In the genomic region with DNA sequence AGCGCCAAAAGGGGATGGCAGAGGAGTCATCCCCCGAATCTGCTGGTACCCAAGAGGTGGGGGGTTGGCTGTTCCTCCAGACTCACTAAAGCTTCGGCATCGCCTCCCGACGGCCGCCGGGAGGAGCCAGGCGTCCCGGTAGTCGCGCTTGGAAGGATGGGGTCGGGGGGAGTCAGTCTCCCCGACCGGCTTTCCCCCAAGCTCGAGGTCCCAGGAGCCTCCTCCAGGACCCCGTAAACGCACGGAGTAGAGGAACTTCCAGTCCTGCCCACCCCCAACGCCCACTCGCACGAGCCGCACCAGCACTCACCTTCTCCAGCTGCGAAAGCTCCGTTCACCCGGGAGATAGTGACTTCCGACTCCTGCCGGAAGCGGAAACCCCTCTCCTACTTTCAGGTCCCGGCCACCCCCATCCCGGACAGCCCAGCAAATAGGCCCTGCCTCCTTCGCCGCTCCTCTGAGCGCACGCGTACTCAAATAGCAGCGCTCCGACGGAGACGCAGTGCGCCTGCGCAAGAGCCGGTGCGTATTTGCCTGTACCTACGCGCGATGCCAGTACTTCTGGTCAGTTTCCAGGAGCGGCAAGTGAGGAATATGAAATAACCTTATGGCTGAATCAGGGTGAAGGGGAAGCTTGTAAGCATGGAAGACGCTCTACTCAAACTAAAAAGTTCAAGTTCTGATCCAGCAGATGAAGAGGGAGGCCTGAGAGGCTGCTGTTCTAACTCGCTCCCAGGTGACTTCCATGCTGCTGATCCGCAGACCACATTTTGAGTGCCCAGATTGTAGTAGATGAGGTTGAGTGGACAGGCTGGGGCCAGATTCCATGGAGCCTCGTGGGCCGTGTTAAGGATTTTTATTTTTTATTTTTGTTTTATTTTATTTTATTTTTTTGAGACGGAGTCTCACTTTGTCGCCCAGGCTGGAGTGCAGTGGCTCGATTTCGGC, we compare ENCODE assay signal across 1 cellular context.
A peak's percentile ranks its signal among the peaks of the same experiment; 100 is the strongest.
TF ChIP-seq lines count a peak whose summit lies in the region.

A gene (minus strand): TSS at position 350 of the 948 bp plus-strand sequence. CDS start 4,883 bp downstream, outside the sequence.

TF ChIP-seq in K562, 482 proteins besides CTCF, POLR2A, EP300 and RAD21 (continued from another document and continues in another):
- TF ChIP-seq, protein P1, sequence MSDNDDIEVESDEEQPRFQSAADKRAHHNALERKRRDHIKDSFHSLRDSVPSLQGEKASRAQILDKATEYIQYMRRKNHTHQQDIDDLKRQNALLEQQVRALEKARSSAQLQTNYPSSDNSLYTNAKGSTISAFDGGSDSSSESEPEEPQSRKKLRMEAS (CRISPR knock-in tag; IDR thresholded peaks at IDR 0.05) = peak; percentile 61; the same call in 1 of the 2 replicates
- TF ChIP-seq, protein P2, sequence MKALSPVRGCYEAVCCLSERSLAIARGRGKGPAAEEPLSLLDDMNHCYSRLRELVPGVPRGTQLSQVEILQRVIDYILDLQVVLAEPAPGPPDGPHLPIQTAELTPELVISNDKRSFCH (CRISPR knock-in tag; IDR thresholded peaks at IDR 0.05) = no peak
- TF ChIP-seq, protein P2 (tag; IDR thresholded peaks at IDR 0.05) = 0 out of 2 replicates have a peak, but pooled peaks have one; percentile 33
- TF ChIP-seq GATAD2A (IDR thresholded peaks at IDR 0.05) (no peak), KDM1A (IDR thresholded peaks at IDR 0.05) (0 out of 4 replicates have a peak, but pooled peaks of 1 of the 2 experiments have one; percentile 7), MTA3 (IDR thresholded peaks at IDR 0.05; ENCODE audit: borderline replicate concordance) (no peak), ZBED1 (IDR thresholded peaks at IDR 0.05) (no peak), DACH1 (IDR thresholded peaks at IDR 0.05; ENCODE audit: partially characterized antibody) (peak; percentile 45), NFIC (IDR thresholded peaks at IDR 0.05) (peak; percentile 62; the same call in 1 of the 2 replicates), ZKSCAN8 (CRISPR knock-in tag; IDR thresholded peaks at IDR 0.05) (no peak), RFX1 (IDR thresholded peaks at IDR 0.05) (peak; percentile 66; the same call in 1 of the 2 replicates), PHF20 (IDR thresholded peaks at IDR 0.05; ENCODE audit: partially characterized antibody) (peak; percentile 65), PRMT5 (CRISPR knock-in tag; IDR thresholded peaks at IDR 0.05) (no peak), SMAD1 (IDR thresholded peaks at IDR 0.05; ENCODE audit: low read depth, low read length, partially characterized antibody) (no peak), POLR2B (IDR thresholded peaks at IDR 0.05; ENCODE audit: low read depth, partially characterized antibody) (peak; percentile 97), ZNF311 (CRISPR knock-in tag; IDR thresholded peaks at IDR 0.05) (no peak), IRF2 (CRISPR knock-in tag; IDR thresholded peaks at IDR 0.05) (no peak), TAF7 (tag; IDR thresholded peaks at IDR 0.05) (peak; percentile 41), RBM17 (IDR thresholded peaks at IDR 0.05; ENCODE audit: borderline replicate concordance, low read depth, low read length) (no peak), MAZ (CRISPR knock-in tag; conservative IDR thresholded peaks at IDR 0.05 in 1 of 2, IDR thresholded peaks at IDR 0.05 in 1 of 2) (peak; percentile 97)
- TF ChIP-seq, protein P3, sequence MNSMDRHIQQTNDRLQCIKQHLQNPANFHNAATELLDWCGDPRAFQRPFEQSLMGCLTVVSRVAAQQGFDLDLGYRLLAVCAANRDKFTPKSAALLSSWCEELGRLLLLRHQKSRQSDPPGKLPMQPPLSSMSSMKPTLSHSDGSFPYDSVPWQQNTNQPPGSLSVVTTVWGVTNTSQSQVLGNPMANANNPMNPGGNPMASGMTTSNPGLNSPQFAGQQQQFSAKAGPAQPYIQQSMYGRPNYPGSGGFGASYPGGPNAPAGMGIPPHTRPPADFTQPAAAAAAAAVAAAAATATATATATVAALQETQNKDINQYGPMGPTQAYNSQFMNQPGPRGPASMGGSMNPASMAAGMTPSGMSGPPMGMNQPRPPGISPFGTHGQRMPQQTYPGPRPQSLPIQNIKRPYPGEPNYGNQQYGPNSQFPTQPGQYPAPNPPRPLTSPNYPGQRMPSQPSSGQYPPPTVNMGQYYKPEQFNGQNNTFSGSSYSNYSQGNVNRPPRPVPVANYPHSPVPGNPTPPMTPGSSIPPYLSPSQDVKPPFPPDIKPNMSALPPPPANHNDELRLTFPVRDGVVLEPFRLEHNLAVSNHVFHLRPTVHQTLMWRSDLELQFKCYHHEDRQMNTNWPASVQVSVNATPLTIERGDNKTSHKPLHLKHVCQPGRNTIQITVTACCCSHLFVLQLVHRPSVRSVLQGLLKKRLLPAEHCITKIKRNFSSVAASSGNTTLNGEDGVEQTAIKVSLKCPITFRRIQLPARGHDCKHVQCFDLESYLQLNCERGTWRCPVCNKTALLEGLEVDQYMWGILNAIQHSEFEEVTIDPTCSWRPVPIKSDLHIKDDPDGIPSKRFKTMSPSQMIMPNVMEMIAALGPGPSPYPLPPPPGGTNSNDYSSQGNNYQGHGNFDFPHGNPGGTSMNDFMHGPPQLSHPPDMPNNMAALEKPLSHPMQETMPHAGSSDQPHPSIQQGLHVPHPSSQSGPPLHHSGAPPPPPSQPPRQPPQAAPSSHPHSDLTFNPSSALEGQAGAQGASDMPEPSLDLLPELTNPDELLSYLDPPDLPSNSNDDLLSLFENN (IDR thresholded peaks at IDR 0.05; ENCODE audit: low read depth in 2 of 2, low read length in 2 of 2) = no peak
- TF ChIP-seq, protein P4, sequence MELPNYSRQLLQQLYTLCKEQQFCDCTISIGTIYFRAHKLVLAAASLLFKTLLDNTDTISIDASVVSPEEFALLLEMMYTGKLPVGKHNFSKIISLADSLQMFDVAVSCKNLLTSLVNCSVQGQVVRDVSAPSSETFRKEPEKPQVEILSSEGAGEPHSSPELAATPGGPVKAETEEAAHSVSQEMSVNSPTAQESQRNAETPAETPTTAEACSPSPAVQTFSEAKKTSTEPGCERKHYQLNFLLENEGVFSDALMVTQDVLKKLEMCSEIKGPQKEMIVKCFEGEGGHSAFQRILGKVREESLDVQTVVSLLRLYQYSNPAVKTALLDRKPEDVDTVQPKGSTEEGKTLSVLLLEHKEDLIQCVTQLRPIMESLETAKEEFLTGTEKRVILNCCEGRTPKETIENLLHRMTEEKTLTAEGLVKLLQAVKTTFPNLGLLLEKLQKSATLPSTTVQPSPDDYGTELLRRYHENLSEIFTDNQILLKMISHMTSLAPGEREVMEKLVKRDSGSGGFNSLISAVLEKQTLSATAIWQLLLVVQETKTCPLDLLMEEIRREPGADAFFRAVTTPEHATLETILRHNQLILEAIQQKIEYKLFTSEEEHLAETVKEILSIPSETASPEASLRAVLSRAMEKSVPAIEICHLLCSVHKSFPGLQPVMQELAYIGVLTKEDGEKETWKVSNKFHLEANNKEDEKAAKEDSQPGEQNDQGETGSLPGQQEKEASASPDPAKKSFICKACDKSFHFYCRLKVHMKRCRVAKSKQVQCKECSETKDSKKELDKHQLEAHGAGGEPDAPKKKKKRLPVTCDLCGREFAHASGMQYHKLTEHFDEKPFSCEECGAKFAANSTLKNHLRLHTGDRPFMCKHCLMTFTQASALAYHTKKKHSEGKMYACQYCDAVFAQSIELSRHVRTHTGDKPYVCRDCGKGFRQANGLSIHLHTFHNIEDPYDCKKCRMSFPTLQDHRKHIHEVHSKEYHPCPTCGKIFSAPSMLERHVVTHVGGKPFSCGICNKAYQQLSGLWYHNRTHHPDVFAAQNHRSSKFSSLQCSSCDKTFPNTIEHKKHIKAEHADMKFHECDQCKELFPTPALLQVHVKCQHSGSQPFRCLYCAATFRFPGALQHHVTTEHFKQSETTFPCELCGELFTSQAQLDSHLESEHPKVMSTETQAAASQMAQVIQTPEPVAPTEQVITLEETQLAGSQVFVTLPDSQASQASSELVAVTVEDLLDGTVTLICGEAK (IDR thresholded peaks at IDR 0.05) = peak; percentile 96
- TF ChIP-seq, protein P4 (CRISPR knock-in tag; IDR thresholded peaks at IDR 0.05) = no peak
- TF ChIP-seq, protein P5, sequence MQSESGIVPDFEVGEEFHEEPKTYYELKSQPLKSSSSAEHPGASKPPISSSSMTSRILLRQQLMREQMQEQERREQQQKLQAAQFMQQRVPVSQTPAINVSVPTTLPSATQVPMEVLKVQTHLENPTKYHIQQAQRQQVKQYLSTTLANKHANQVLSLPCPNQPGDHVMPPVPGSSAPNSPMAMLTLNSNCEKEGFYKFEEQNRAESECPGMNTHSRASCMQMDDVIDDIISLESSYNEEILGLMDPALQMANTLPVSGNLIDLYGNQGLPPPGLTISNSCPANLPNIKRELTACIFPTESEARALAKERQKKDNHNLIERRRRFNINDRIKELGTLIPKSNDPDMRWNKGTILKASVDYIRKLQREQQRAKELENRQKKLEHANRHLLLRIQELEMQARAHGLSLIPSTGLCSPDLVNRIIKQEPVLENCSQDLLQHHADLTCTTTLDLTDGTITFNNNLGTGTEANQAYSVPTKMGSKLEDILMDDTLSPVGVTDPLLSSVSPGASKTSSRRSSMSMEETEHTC (IDR thresholded peaks at IDR 0.05) = no peak
- TF ChIP-seq, protein P6, sequence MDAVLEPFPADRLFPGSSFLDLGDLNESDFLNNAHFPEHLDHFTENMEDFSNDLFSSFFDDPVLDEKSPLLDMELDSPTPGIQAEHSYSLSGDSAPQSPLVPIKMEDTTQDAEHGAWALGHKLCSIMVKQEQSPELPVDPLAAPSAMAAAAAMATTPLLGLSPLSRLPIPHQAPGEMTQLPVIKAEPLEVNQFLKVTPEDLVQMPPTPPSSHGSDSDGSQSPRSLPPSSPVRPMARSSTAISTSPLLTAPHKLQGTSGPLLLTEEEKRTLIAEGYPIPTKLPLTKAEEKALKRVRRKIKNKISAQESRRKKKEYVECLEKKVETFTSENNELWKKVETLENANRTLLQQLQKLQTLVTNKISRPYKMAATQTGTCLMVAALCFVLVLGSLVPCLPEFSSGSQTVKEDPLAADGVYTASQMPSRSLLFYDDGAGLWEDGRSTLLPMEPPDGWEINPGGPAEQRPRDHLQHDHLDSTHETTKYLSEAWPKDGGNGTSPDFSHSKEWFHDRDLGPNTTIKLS (IDR thresholded peaks at IDR 0.05; ENCODE audit: borderline replicate concordance, low read depth) = peak; percentile 36; the same call in 1 of the 2 replicates
- TF ChIP-seq, protein P7, sequence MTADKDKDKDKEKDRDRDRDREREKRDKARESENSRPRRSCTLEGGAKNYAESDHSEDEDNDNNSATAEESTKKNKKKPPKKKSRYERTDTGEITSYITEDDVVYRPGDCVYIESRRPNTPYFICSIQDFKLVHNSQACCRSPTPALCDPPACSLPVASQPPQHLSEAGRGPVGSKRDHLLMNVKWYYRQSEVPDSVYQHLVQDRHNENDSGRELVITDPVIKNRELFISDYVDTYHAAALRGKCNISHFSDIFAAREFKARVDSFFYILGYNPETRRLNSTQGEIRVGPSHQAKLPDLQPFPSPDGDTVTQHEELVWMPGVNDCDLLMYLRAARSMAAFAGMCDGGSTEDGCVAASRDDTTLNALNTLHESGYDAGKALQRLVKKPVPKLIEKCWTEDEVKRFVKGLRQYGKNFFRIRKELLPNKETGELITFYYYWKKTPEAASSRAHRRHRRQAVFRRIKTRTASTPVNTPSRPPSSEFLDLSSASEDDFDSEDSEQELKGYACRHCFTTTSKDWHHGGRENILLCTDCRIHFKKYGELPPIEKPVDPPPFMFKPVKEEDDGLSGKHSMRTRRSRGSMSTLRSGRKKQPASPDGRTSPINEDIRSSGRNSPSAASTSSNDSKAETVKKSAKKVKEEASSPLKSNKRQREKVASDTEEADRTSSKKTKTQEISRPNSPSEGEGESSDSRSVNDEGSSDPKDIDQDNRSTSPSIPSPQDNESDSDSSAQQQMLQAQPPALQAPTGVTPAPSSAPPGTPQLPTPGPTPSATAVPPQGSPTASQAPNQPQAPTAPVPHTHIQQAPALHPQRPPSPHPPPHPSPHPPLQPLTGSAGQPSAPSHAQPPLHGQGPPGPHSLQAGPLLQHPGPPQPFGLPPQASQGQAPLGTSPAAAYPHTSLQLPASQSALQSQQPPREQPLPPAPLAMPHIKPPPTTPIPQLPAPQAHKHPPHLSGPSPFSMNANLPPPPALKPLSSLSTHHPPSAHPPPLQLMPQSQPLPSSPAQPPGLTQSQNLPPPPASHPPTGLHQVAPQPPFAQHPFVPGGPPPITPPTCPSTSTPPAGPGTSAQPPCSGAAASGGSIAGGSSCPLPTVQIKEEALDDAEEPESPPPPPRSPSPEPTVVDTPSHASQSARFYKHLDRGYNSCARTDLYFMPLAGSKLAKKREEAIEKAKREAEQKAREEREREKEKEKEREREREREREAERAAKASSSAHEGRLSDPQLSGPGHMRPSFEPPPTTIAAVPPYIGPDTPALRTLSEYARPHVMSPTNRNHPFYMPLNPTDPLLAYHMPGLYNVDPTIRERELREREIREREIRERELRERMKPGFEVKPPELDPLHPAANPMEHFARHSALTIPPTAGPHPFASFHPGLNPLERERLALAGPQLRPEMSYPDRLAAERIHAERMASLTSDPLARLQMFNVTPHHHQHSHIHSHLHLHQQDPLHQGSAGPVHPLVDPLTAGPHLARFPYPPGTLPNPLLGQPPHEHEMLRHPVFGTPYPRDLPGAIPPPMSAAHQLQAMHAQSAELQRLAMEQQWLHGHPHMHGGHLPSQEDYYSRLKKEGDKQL (CRISPR knock-in tag; IDR thresholded peaks at IDR 0.05; ENCODE audit: borderline replicate concordance) = no peak
- TF ChIP-seq, protein P8, sequence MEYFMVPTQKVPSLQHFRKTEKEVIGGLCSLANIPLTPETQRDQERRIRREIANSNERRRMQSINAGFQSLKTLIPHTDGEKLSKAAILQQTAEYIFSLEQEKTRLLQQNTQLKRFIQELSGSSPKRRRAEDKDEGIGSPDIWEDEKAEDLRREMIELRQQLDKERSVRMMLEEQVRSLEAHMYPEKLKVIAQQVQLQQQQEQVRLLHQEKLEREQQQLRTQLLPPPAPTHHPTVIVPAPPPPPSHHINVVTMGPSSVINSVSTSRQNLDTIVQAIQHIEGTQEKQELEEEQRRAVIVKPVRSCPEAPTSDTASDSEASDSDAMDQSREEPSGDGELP (CRISPR knock-in tag; IDR thresholded peaks at IDR 0.05; ENCODE audit: borderline replicate concordance) = peak; percentile 98
